11 cellular contexts compared by ENCODE assay signal in genomic region chr11:111939836-111940604, GRCh38. TPM values are rescaled to one million over a fixed set of nuclear protein-coding genes. Genes with fewer than 3 reads are reported as not detected.
DNase-seq lines count a peak whose midpoint lies in the region; ATAC-seq and TF ChIP-seq lines count a peak whose summit lies in the region.
"Had no signal": no experiment of that assay in that cellular context is flagged by ENCODE, and none has a peak within 500 bp of the region (broad histone marks: within the 10 kb centered on the region; RNA-seq: fewer than 3 reads in every experiment).

No MANE protein-coding gene starts in this region.

- H3K27ac ChIP-seq in heart left ventricle (peak overlapping the region in 7 of 12 donors; percentile 40 to 86 (median 64)), tibial nerve (peak overlapping the region; percentile 41 to 95 (median 84))

- no peak overlapping the region for H3K9ac ChIP-seq in adipocyte (ENCODE audit: low read length)

- ATAC-seq in heart left ventricle, result no peak
- ATAC-seq in Right ventricle myocardium inferior, result no peak
- no peak for ATAC-seq in sciatic nerve

- H3K27me3 ChIP-seq in heart left ventricle (no peaks in the 10 kb centered on the region), adipocyte (replicated peaks; ENCODE audit: control insufficient read depth, insufficient read depth, low read length) (no peaks in the 10 kb centered on the region), tibial nerve (no peaks in the 10 kb centered on the region)

- H3K4me1 ChIP-seq in heart left ventricle, result peaks cover 0 to 70% (median 34%) of the 10 kb centered on the region in 12 donors
- peaks cover 73% of the 10 kb centered on the region for H3K4me1 ChIP-seq in adipocyte (ENCODE audit: control insufficient read depth, insufficient read depth, low read length)
- peaks cover 0 to 75% (median 25%) of the 10 kb centered on the region in 4 donors for H3K4me1 ChIP-seq in tibial nerve

- DNase-seq in heart left ventricle (no peak), Right ventricle myocardium inferior (ENCODE audit: missing footprints) (no peak), adipocyte (ENCODE audit: low read depth) (peak; percentile 83), glomerular visceral epithelial cell (ENCODE audit: extremely low spot score) (peak; percentile 88), tibial nerve (ENCODE audit: low spot score in 2 of 2) (no peak), sciatic nerve (ENCODE audit: low spot score) (no peak), KG1 (lab: John Stamatoyannopoulos, UW) (no peak)
- DNase-seq in stimulated activated CD4-positive, alpha-beta T cell treated with anti-CD3 and anti-CD28 coated beads, Interleukin-4, amount 100 ng/mL, for 4 hours, result no peak
- DNase-seq: NCI-H1105 treated with DMSO at 0.1 percent for 48 hours, T-helper 1 cell had no signal

- 69 to 81% (median 73%) methylated on average over 4 of the region's 4 CpGs for WGBS in heart left ventricle, 4 donors
- WGBS in tibial nerve, 2 donors, result 68 to 72% methylated on average over 4 of the region's 4 CpGs

- no peaks in the 10 kb centered on the region for H3K36me3 ChIP-seq in heart left ventricle
- no peaks in the 10 kb centered on the region for H3K36me3 ChIP-seq in adipocyte (ENCODE audit: control insufficient read depth, insufficient read depth, low read length, severe bottlenecking)
- no peaks in the 10 kb centered on the region for H3K36me3 ChIP-seq in tibial nerve

- no peak for TF ChIP-seq CTCF in heart left ventricle (IDR thresholded peaks at IDR 0.05)
- no peak for TF ChIP-seq CTCF in tibial nerve (IDR thresholded peaks at IDR 0.05)

- no peak for TF ChIP-seq EP300 in tibial nerve (IDR thresholded peaks at IDR 0.05)

- H3K9me3 ChIP-seq in heart left ventricle (no peaks in the 10 kb centered on the region), adipocyte (ENCODE audit: control insufficient read depth, low read length) (no peaks in the 10 kb centered on the region), tibial nerve (no peaks in the 10 kb centered on the region)

- no peak overlapping the region for H3K4me3 ChIP-seq in heart left ventricle
- H3K4me3 ChIP-seq in adipocyte (ENCODE audit: low read length), result no peak overlapping the region
- no peak overlapping the region for H3K4me3 ChIP-seq in tibial nerve

- intact Hi-C loops in heart left ventricle (cut with DNase I) (loop anchor here (2.0 to 10.0 kb wide), 5 partner anchors 37 to 345 kb away; partner anchors contain the start of genes NKAPD1 (in 1 of the 10), PIH1D2 (in 1 of the 10), SDHD (in 1 of the 10) and TIMM8B (in 1 of the 10)), Right ventricle myocardium inferior (cut with DNase I) (no loop called here), sciatic nerve (cut with DNase I) (loop anchor here (2.0 kb wide), 1 partner anchor 37 kb away; no protein-coding TSS in a partner anchor)

- TF ChIP-seq POLR2A in heart left ventricle (IDR thresholded peaks at IDR 0.05) (no peak), tibial nerve (IDR thresholded peaks at IDR 0.05) (no peak)

RNA-seq across cellular contexts. Expression of gene DIXDC1, which starts 2.9 kb away (rescaled TPM):
- total RNA-seq in heart left ventricle (10 to 100 TPM; 15.0 to 34.9 (median 20.5) TPM), Right ventricle myocardium inferior (20.7 TPM), tibial nerve (10 to 100 TPM; 43.8 to 69.3 (median 49.5) TPM), sciatic nerve (45.2 TPM)
- 10 to 100 TPM in 1 of 2 donors, 1 to 10 TPM in 1; 3.9 to 10.6 TPM for polyA plus RNA-seq in heart left ventricle

RNA-seq across cellular contexts. Expression of gene C11orf52, which starts 21.3 kb away (rescaled TPM):
- total RNA-seq in heart left ventricle (1 to 10 TPM in 8 of 9 donors, under 1 TPM in 1; 0.79 to 8.3 (median 2.0) TPM), Right ventricle myocardium inferior (1.9 TPM), tibial nerve (1 to 10 TPM in 2 of 4 donors, not detected in 2; 5.0 to 6.9 TPM), sciatic nerve (not detected)
- polyA plus RNA-seq in heart left ventricle, result 1 to 10 TPM; 2.3 to 2.9 TPM
- polyA plus RNA-seq: CD14-positive monocyte had no signal

RNA-seq across cellular contexts. Expression of gene HSPB2, which starts 27.5 kb away (rescaled TPM):
- total RNA-seq in heart left ventricle, result 10 to 100 TPM in 7 of 9 donors, 1 to 10 TPM in 2; 5.5 to 66.7 (median 20.9) TPM
- 10 to 100 TPM; 59.8 to 67.9 TPM for polyA plus RNA-seq in heart left ventricle
- total RNA-seq in Right ventricle myocardium inferior, result 43.7 TPM
- 1 to 10 TPM in 3 of 4 donors, under 1 TPM in 1; 0.21 to 5.0 (median 1.7) TPM for total RNA-seq in tibial nerve
- 14.4 TPM for total RNA-seq in sciatic nerve
- polyA plus RNA-seq: CD14-positive monocyte had no signal

RNA-seq across cellular contexts. Expression of gene CRYAB, which starts 28.4 kb away (rescaled TPM):
- over 10,000 TPM in 2 of 9 donors, 1,000 to 10,000 TPM in 7; 4,504 to 20,720 (median 7,991) TPM for total RNA-seq in heart left ventricle
- polyA plus RNA-seq in heart left ventricle, result over 10,000 TPM; 11,485 to 15,236 TPM
- 7,453 TPM for total RNA-seq in Right ventricle myocardium inferior
- 100 to 1,000 TPM; 353 to 879 (median 645) TPM for total RNA-seq in tibial nerve
- 1,238 TPM for total RNA-seq in sciatic nerve
- polyA plus RNA-seq: CD14-positive monocyte had no signal

Comparison
In these comparisons a context has a peak if more than half of its experiments do, and no peak if none do; other contexts are left out.
1. DNase-seq: peak in adipocyte (single experiment) and glomerular visceral epithelial cell (single experiment); none in heart left ventricle (0 of 5), Right ventricle myocardium inferior (single experiment), tibial nerve (0 of 2), sciatic nerve (single experiment), stimulated activated CD4-positive, alpha-beta T cell treated with anti-CD3 and anti-CD28 coated beads, Interleukin-4, amount 100 ng/mL, for 4 hours (0 of 2) and KG1 (single experiment).